In the genomic region with DNA sequence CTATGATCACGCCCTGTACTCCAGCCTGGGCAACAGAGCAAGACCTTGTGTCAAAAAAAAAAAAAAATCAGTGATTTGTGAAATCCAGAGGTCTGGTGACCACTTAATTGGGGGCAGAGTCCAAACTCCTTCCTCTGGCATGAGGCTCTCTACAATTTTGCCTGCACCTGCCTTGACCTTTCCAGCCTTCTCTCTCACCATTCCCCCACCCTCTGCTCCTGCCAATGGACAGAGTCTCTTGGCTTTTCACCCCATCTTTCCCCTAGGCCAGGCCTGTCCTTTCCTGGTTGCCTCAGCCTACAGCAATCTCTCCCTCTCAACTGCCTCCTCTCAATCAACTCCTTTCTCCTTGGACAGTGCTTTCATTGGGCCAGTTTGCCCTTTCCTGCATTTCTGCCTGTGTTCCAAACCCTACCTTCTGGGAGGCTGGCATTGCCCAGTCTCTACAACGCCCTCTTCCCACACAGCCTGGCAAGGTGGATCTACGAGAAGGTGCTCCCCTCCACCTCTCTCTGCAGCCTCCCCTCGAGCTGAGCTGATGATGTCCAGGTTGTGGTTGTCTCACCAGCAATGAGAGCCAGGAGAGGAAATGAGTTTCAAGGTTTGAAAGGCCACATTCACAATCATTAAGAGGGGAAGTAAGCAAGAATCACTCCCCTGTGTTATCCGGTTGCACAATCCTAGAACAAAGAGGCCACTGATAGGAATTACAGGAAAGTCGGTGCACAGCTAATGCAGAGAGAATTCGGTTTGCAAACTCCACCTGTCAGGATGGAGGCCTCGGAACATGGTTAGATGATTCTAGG, we compare ENCODE assay signal across 1 cellular context.
TF ChIP-seq lines count a peak whose summit lies in the region.

No MANE protein-coding gene starts in this region.

TF ChIP-seq in HepG2, 621 proteins besides CTCF, POLR2A, EP300 and RAD21 (continued from another document and continues in another):
- no peak; the same call in 1 of the 2 replicates for TF ChIP-seq EED (CRISPR knock-in tag; IDR thresholded peaks at IDR 0.05)
- TF ChIP-seq, protein P1, sequence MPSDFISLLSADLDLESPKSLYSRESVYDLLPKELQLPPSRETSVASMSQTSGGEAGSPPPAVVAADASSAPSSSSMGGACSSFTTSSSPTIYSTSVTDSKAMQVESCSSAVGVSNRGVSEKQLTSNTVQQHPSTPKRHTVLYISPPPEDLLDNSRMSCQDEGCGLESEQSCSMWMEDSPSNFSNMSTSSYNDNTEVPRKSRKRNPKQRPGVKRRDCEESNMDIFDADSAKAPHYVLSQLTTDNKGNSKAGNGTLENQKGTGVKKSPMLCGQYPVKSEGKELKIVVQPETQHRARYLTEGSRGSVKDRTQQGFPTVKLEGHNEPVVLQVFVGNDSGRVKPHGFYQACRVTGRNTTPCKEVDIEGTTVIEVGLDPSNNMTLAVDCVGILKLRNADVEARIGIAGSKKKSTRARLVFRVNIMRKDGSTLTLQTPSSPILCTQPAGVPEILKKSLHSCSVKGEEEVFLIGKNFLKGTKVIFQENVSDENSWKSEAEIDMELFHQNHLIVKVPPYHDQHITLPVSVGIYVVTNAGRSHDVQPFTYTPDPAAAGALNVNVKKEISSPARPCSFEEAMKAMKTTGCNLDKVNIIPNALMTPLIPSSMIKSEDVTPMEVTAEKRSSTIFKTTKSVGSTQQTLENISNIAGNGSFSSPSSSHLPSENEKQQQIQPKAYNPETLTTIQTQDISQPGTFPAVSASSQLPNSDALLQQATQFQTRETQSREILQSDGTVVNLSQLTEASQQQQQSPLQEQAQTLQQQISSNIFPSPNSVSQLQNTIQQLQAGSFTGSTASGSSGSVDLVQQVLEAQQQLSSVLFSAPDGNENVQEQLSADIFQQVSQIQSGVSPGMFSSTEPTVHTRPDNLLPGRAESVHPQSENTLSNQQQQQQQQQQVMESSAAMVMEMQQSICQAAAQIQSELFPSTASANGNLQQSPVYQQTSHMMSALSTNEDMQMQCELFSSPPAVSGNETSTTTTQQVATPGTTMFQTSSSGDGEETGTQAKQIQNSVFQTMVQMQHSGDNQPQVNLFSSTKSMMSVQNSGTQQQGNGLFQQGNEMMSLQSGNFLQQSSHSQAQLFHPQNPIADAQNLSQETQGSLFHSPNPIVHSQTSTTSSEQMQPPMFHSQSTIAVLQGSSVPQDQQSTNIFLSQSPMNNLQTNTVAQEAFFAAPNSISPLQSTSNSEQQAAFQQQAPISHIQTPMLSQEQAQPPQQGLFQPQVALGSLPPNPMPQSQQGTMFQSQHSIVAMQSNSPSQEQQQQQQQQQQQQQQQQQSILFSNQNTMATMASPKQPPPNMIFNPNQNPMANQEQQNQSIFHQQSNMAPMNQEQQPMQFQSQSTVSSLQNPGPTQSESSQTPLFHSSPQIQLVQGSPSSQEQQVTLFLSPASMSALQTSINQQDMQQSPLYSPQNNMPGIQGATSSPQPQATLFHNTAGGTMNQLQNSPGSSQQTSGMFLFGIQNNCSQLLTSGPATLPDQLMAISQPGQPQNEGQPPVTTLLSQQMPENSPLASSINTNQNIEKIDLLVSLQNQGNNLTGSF (CRISPR knock-in tag; IDR thresholded peaks at IDR 0.05) = peak; percentile 66; the same call in 1 of the 2 replicates
- TF ChIP-seq ZNF678 (CRISPR knock-in tag; IDR thresholded peaks at IDR 0.05) = no peak
- peak; percentile 82 for TF ChIP-seq PITX1 (CRISPR knock-in tag; IDR thresholded peaks at IDR 0.05)
- peak; percentile 63 for TF ChIP-seq GATAD1 (CRISPR knock-in tag; IDR thresholded peaks at IDR 0.05)
- TF ChIP-seq ZNF510 (CRISPR knock-in tag; IDR thresholded peaks at IDR 0.05; ENCODE audit: low read depth) = peak; percentile 58; the same call in 1 of the 2 replicates
- no peak for TF ChIP-seq SRSF4 (IDR thresholded peaks at IDR 0.05; ENCODE audit: low read depth, low read length, poor library complexity, severe bottlenecking)
- TF ChIP-seq ZNF549 (CRISPR knock-in tag; IDR thresholded peaks at IDR 0.05) = no peak
- TF ChIP-seq, protein P2, sequence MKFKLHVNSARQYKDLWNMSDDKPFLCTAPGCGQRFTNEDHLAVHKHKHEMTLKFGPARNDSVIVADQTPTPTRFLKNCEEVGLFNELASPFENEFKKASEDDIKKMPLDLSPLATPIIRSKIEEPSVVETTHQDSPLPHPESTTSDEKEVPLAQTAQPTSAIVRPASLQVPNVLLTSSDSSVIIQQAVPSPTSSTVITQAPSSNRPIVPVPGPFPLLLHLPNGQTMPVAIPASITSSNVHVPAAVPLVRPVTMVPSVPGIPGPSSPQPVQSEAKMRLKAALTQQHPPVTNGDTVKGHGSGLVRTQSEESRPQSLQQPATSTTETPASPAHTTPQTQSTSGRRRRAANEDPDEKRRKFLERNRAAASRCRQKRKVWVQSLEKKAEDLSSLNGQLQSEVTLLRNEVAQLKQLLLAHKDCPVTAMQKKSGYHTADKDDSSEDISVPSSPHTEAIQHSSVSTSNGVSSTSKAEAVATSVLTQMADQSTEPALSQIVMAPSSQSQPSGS (CRISPR knock-in tag; IDR thresholded peaks at IDR 0.05) = peak; percentile 96
- TF ChIP-seq ZBTB38 (CRISPR knock-in tag; IDR thresholded peaks at IDR 0.05) = peak; percentile 65; the same call in 1 of the 2 replicates
- no peak for TF ChIP-seq CHCHD3 (CRISPR knock-in tag; IDR thresholded peaks at IDR 0.05)
- no peak for TF ChIP-seq ATM (IDR thresholded peaks at IDR 0.05; ENCODE audit: borderline replicate concordance)
- TF ChIP-seq, protein P3, sequence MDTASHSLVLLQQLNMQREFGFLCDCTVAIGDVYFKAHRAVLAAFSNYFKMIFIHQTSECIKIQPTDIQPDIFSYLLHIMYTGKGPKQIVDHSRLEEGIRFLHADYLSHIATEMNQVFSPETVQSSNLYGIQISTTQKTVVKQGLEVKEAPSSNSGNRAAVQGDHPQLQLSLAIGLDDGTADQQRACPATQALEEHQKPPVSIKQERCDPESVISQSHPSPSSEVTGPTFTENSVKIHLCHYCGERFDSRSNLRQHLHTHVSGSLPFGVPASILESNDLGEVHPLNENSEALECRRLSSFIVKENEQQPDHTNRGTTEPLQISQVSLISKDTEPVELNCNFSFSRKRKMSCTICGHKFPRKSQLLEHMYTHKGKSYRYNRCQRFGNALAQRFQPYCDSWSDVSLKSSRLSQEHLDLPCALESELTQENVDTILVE (CRISPR knock-in tag; IDR thresholded peaks at IDR 0.05) = peak; percentile 94
- TF ChIP-seq, protein P4, sequence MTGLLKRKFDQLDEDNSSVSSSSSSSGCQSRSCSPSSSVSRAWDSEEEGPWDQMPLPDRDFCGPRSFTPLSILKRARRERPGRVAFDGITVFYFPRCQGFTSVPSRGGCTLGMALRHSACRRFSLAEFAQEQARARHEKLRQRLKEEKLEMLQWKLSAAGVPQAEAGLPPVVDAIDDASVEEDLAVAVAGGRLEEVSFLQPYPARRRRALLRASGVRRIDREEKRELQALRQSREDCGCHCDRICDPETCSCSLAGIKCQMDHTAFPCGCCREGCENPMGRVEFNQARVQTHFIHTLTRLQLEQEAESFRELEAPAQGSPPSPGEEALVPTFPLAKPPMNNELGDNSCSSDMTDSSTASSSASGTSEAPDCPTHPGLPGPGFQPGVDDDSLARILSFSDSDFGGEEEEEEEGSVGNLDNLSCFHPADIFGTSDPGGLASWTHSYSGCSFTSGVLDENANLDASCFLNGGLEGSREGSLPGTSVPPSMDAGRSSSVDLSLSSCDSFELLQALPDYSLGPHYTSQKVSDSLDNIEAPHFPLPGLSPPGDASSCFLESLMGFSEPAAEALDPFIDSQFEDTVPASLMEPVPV (CRISPR knock-in tag; IDR thresholded peaks at IDR 0.05) = peak; percentile 29; the same call in 1 of the 2 replicates
- TF ChIP-seq, protein P5, sequence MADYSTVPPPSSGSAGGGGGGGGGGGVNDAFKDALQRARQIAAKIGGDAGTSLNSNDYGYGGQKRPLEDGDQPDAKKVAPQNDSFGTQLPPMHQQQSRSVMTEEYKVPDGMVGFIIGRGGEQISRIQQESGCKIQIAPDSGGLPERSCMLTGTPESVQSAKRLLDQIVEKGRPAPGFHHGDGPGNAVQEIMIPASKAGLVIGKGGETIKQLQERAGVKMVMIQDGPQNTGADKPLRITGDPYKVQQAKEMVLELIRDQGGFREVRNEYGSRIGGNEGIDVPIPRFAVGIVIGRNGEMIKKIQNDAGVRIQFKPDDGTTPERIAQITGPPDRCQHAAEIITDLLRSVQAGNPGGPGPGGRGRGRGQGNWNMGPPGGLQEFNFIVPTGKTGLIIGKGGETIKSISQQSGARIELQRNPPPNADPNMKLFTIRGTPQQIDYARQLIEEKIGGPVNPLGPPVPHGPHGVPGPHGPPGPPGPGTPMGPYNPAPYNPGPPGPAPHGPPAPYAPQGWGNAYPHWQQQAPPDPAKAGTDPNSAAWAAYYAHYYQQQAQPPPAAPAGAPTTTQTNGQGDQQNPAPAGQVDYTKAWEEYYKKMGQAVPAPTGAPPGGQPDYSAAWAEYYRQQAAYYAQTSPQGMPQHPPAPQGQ (CRISPR knock-in tag; IDR thresholded peaks at IDR 0.05; ENCODE audit: borderline replicate concordance) = no peak; the same call in 1 of the 2 replicates
- TF ChIP-seq SP140L (CRISPR knock-in tag; IDR thresholded peaks at IDR 0.05; ENCODE audit: borderline replicate concordance) = peak; percentile 79
- TF ChIP-seq ZNF136 (CRISPR knock-in tag; IDR thresholded peaks at IDR 0.05; ENCODE audit: low read depth) = no peak
- 0 out of 2 replicates have a peak, but pooled peaks have one; percentile 12 for TF ChIP-seq ZNF616 (CRISPR knock-in tag; IDR thresholded peaks at IDR 0.05; ENCODE audit: low read depth)
- TF ChIP-seq SAFB2 (CRISPR knock-in tag; IDR thresholded peaks at IDR 0.05; ENCODE audit: borderline replicate concordance, low read depth) = peak; percentile 72; the same call in 1 of the 2 replicates
- TF ChIP-seq ZNF160 (CRISPR knock-in tag; IDR thresholded peaks at IDR 0.05) = no peak
- TF ChIP-seq ZBTB7A (CRISPR knock-in tag; IDR thresholded peaks at IDR 0.05) = 0 out of 2 replicates have a peak, but pooled peaks have one; percentile 19
- no peak for TF ChIP-seq GTF3A (CRISPR knock-in tag; conservative IDR thresholded peaks at IDR 0.05)
- TF ChIP-seq, protein P6, sequence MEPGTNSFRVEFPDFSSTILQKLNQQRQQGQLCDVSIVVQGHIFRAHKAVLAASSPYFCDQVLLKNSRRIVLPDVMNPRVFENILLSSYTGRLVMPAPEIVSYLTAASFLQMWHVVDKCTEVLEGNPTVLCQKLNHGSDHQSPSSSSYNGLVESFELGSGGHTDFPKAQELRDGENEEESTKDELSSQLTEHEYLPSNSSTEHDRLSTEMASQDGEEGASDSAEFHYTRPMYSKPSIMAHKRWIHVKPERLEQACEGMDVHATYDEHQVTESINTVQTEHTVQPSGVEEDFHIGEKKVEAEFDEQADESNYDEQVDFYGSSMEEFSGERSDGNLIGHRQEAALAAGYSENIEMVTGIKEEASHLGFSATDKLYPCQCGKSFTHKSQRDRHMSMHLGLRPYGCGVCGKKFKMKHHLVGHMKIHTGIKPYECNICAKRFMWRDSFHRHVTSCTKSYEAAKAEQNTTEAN (CRISPR knock-in tag; conservative IDR thresholded peaks at IDR 0.05) = peak; percentile 84
- TF ChIP-seq, protein P7, sequence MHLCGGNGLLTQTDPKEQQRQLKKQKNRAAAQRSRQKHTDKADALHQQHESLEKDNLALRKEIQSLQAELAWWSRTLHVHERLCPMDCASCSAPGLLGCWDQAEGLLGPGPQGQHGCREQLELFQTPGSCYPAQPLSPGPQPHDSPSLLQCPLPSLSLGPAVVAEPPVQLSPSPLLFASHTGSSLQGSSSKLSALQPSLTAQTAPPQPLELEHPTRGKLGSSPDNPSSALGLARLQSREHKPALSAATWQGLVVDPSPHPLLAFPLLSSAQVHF (CRISPR knock-in tag; IDR thresholded peaks at IDR 0.05) = 0 out of 2 replicates have a peak, but pooled peaks have one; percentile 59
- TF ChIP-seq ZFP36L1 (CRISPR knock-in tag; IDR thresholded peaks at IDR 0.05) = no peak; the same call in 1 of the 2 replicates
- no peak; the same call in 1 of the 2 replicates for TF ChIP-seq RFXANK (CRISPR knock-in tag; IDR thresholded peaks at IDR 0.05)
- TF ChIP-seq ZNF788 (CRISPR knock-in tag; IDR thresholded peaks at IDR 0.05; ENCODE audit: borderline replicate concordance) = peak; percentile 69; the same call in 1 of the 2 replicates
- TF ChIP-seq ZSCAN20 (CRISPR knock-in tag; IDR thresholded peaks at IDR 0.05; ENCODE audit: borderline replicate concordance) = 0 out of 2 replicates have a peak, but pooled peaks have one; percentile 66
- TF ChIP-seq, protein P8, sequence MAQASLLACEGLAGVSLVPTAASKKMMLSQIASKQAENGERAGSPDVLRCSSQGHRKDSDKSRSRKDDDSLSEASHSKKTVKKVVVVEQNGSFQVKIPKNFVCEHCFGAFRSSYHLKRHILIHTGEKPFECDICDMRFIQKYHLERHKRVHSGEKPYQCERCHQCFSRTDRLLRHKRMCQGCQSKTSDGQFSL (CRISPR knock-in tag; IDR thresholded peaks at IDR 0.05) = no peak
- no peak; the same call in 1 of the 2 replicates for TF ChIP-seq AHR (CRISPR knock-in tag; IDR thresholded peaks at IDR 0.05)
- peak; percentile 42; the same call in 1 of the 2 replicates for TF ChIP-seq ARID2 (CRISPR knock-in tag; IDR thresholded peaks at IDR 0.05; ENCODE audit: borderline replicate concordance)
- 0 out of 2 replicates have a peak, but pooled peaks have one; percentile 46 for TF ChIP-seq WIZ (CRISPR knock-in tag; IDR thresholded peaks at IDR 0.05)
- peak; percentile 75; the same call in 1 of the 2 replicates for TF ChIP-seq CBFB (CRISPR knock-in tag; IDR thresholded peaks at IDR 0.05)
- TF ChIP-seq TBL1XR1 (IDR thresholded peaks at IDR 0.05; ENCODE audit: borderline replicate concordance, low read length, partially characterized antibody) = peak; percentile 87
- TF ChIP-seq, protein P9, sequence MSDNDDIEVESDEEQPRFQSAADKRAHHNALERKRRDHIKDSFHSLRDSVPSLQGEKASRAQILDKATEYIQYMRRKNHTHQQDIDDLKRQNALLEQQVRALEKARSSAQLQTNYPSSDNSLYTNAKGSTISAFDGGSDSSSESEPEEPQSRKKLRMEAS (IDR thresholded peaks at IDR 0.05) = peak; percentile 86
- peak; percentile 93 for TF ChIP-seq SALL2 (CRISPR knock-in tag; IDR thresholded peaks at IDR 0.05)
- no peak for TF ChIP-seq ZNF432 (CRISPR knock-in tag; IDR thresholded peaks at IDR 0.05; ENCODE audit: borderline replicate concordance)
- TF ChIP-seq ZNF235 (CRISPR knock-in tag; IDR thresholded peaks at IDR 0.05; ENCODE audit: borderline replicate concordance) = no peak
- TF ChIP-seq ZNF3 (CRISPR knock-in tag; IDR thresholded peaks at IDR 0.05) = peak; percentile 98
- TF ChIP-seq, protein P10, sequence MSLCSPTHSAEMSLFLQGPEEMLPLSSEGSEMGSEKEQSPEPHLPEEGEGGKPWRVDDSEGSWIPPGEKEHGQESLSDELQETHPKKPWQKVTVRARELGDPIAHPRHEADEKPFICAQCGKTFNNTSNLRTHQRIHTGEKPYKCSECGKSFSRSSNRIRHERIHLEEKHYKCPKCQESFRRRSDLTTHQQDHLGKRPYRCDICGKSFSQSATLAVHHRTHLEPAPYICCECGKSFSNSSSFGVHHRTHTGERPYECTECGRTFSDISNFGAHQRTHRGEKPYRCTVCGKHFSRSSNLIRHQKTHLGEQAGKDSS (CRISPR knock-in tag; IDR thresholded peaks at IDR 0.05; ENCODE audit: borderline replicate concordance, low read depth) = no peak; the same call in 1 of the 2 replicates
- TF ChIP-seq, protein P11, sequence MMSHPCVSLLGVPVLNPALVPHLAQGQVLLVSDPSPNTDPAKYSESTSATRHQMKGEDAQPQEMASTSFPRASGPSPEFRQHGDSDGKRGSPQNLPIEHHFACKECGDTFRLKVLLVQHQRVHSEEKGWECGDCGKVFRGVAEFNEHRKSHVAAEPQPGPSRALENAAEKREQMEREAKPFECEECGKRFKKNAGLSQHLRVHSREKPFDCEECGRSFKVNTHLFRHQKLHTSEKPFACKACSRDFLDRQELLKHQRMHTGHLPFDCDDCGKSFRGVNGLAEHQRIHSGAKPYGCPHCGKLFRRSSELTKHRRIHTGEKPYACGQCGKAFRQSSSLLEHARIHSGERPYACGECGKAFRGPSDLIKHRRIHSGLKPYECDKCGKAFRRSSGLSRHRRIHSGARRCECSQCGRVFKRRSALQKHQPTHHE (CRISPR knock-in tag; IDR thresholded peaks at IDR 0.05; ENCODE audit: borderline replicate concordance) = peak; percentile 64; the same call in 1 of the 2 replicates
- no peak for TF ChIP-seq SNRNP70 (IDR thresholded peaks at IDR 0.05; ENCODE audit: low read depth, low read length)
